Comparison of ENCODE assay signal across 20 cellular contexts in the genomic region with DNA sequence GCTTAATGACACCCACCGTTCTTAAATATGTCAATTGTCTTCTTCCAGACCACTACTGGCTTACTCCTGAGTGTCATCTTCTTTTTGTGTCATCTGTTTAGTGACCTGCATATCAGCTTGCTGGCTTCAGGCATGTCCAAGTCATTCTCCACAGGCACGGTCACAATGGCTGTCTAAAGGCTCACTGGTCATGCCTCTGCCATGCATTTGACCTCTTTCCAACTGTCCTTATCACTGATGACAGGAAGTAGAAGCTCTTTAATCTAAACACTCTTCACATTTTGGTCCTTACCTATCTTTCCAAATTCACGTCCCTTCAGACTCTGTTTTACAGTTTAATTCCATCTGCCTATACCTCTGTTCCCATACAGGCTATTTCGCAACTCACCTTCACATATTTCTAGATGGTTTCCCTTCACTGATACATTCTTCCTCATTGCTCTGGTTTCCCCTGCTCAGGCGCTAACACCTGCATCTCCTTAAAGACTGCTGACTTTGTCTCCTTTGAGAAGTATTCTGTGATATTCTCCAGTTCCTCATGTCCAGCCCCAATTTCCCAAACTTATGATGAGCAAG.
DNase-seq lines count a peak whose midpoint lies in the region; ATAC-seq, FAIRE-seq and TF ChIP-seq lines count a peak whose summit lies in the region.
"Had no signal": no experiment of that assay in that cellular context is flagged by ENCODE, and none has a peak within 500 bp of the region (broad histone marks: within the 10 kb centered on the region; RNA-seq: fewer than 3 reads in every experiment).

No MANE protein-coding gene starts in this region.

- no peak overlapping the region for H3K9ac ChIP-seq in mesendoderm (ENCODE audit: low read length)
- H3K9ac ChIP-seq: GM23248 had no signal

- no peak overlapping the region for H4K5ac ChIP-seq in mesendoderm (ENCODE audit: low read length)

- H3K4ac ChIP-seq in mesendoderm (ENCODE audit: low read depth, low read length): peak overlapping the region; percentile 2

- H3K56ac ChIP-seq in mesendoderm (ENCODE audit: low read length): no peak overlapping the region

- H3K27me3 ChIP-seq in bronchial epithelial cell (ENCODE audit: control insufficient read depth, insufficient read depth, low read length): no peaks in the 10 kb centered on the region
- H3K27me3 ChIP-seq in mesendoderm (ENCODE audit: insufficient read depth, low read length, poor library complexity): no peaks in the 10 kb centered on the region
- H3K27me3 ChIP-seq: BE2C had no signal

- no peak overlapping the region for H2BK5ac ChIP-seq in mesendoderm (ENCODE audit: low read length)

- no CpG with 5 or more reads among the region's 5 CpGs for WGBS in mesendoderm (ENCODE audit: extremely low coverage, insufficient coverage, low lambda C conversion rate)

- no peak overlapping the region for H2BK15ac ChIP-seq in mesendoderm (replicated peaks; ENCODE audit: low read depth)

- H3K4me1 ChIP-seq in mesendoderm (ENCODE audit: control insufficient read depth, low read depth, low read length): no peaks in the 10 kb centered on the region

- H3K27ac ChIP-seq in mesendoderm (ENCODE audit: low read depth, low read length): no peak overlapping the region
- H3K27ac ChIP-seq: GM23248 had no signal

- TF ChIP-seq CTCF in bronchial epithelial cell (IDR thresholded peaks at IDR 0.05; ENCODE audit: insufficient read depth, low read length, severe bottlenecking): no peak
- no peak for TF ChIP-seq CTCF in GM20000 (IDR thresholded peaks at IDR 0.05; ENCODE audit: extremely low read depth, missing control alignments)

- H3K36me3 ChIP-seq in bronchial epithelial cell (ENCODE audit: control insufficient read depth, insufficient read depth, low read length): no peaks in the 10 kb centered on the region
- H3K36me3 ChIP-seq in mesendoderm (ENCODE audit: control insufficient read depth, insufficient read depth, low read length): no peaks in the 10 kb centered on the region
- H3K36me3 ChIP-seq: BE2C had no signal

- no peak for TF ChIP-seq EP300 in Ishikawa (IDR thresholded peaks at IDR 0.05; ENCODE audit: borderline replicate concordance)

- no peak overlapping the region for H3K23ac ChIP-seq in mesendoderm (ENCODE audit: low read length)

- H3K79me1 ChIP-seq in mesendoderm (ENCODE audit: low read length): no peaks in the 10 kb centered on the region

- FAIRE-seq in bronchial epithelial cell (lab: Jason Lieb, UNC): peak; percentile 32
- FAIRE-seq: A204.1, GM12878, HTR-8/SVneo had no signal

- H3K18ac ChIP-seq in mesendoderm (ENCODE audit: low read length): no peak overlapping the region

- TF ChIP-seq RAD21 in Ishikawa (IDR thresholded peaks at IDR 0.05; ENCODE audit: low read depth): no peak

- no peak overlapping the region for H3K4me2 ChIP-seq in mesendoderm (ENCODE audit: low read length)

- H3K79me2 ChIP-seq in mesendoderm (ENCODE audit: control insufficient read depth, insufficient read depth, low read length): no peaks in the 10 kb centered on the region

- no peak for DNase-seq in bronchial epithelial cell (ENCODE audit: low read depth)
- DNase-seq in mesendoderm: peak; percentile 53
- no peak for DNase-seq in GM20000 (ENCODE audit: low spot score)
- DNase-seq in erythroblast (lab: John Stamatoyannopoulos, UW): no peak
- DNase-seq: ACHN; BE2C; C1 segment of cervical spinal cord; CD4-positive, CD25-positive, alpha-beta regulatory T cell; CD8-positive, alpha-beta memory T cell; COR-L47; DMS 273 treated with DMSO at 0.1 percent for 48 hours; DND-41; EL; GM23248; H7 had no signal

- no peak overlapping the region for H2AK5ac ChIP-seq in mesendoderm (ENCODE audit: low read length)

- no peak overlapping the region for H2BK120ac ChIP-seq in mesendoderm (ENCODE audit: low read depth, low read length)

- no peak overlapping the region for H3K4me3 ChIP-seq in bronchial epithelial cell (ENCODE audit: low read depth, low read length)
- no peak overlapping the region for H3K4me3 ChIP-seq in mesendoderm (ENCODE audit: low read length)
- H3K4me3 ChIP-seq: GM12878, GM23248 had no signal

- H4K8ac ChIP-seq in mesendoderm (ENCODE audit: low read depth, low read length): no peak overlapping the region

- ATAC-seq in GM21825 (IDR thresholded peaks at IDR 0.05; ENCODE audit: unreplicated experiment): no peak
- ATAC-seq: GM12878 had no signal

- TF ChIP-seq POLR2A in erythroblast (IDR thresholded peaks at IDR 0.05; ENCODE audit: low read length): no peak

TF ChIP-seq in Ishikawa, 13 proteins besides CTCF, POLR2A, EP300 and RAD21:
- TF ChIP-seq CEBPB (IDR thresholded peaks at IDR 0.05) (peak; percentile 47; the same call in 1 of the 2 replicates), REST (IDR thresholded peaks at IDR 0.05; ENCODE audit: low read depth) (no peak)
